8 cellular contexts compared by ENCODE assay signal in genomic region chr20:41989039-41989679, GRCh38.
"Had no signal": no experiment of that assay in that cellular context is flagged by ENCODE, and none has a peak within 500 bp of the region (broad histone marks: within the 10 kb centered on the region; RNA-seq: fewer than 3 reads in every experiment).

No MANE protein-coding gene starts in this region.

- H3K9ac ChIP-seq: GM23248 had no signal

- ATAC-seq: HCT116, K562 had no signal

- DNase-seq: GM23248, GOT3, H7, IMR-90, KG1 had no signal

- H3K4me3 ChIP-seq: GM23248, HAP-1, K562 had no signal

- H3K9me3 ChIP-seq: HAP-1 had no signal

- H2AFZ ChIP-seq: GM23248 had no signal

- H3K27ac ChIP-seq: GM23248 had no signal

- FAIRE-seq: K562 had no signal

- H3K36me3 ChIP-seq: HAP-1 had no signal

- H3K4me1 ChIP-seq: HAP-1 had no signal
